Comparison of ENCODE assay signal across 34 cellular contexts in genomic region chr5:155759252-155759651, GRCh38.
"Had no signal": no experiment of that assay in that cellular context is flagged by ENCODE, and none has a peak within 500 bp of the region (broad histone marks: within the 10 kb centered on the region; RNA-seq: fewer than 3 reads in every experiment).

No MANE protein-coding gene starts in this region.

- ATAC-seq: activated naive CD4-positive, alpha-beta T cell treated with anti-CD3 and anti-CD28 coated beads, Interleukin-2, amount 50 U/mL, for 72 hours; activated naive CD8-positive, alpha-beta T cell treated with anti-CD3 and anti-CD28 coated beads, Interleukin-2, amount 50 U/mL, for 24 hours; activated T-cell treated with anti-CD3 and anti-CD28 coated beads, Interleukin-2, amount 50 U/mL, for 4 hours; activated T-cell treated with anti-CD3 and anti-CD28 coated beads, Interleukin-2, amount 50 U/mL, for 72 hours; activated T-helper 17 cell treated with anti-CD3 and anti-CD28 coated beads, Interleukin-2, amount 50 U/mL, for 72 hours; body of pancreas had no signal

- H3K4me1 ChIP-seq: adrenal gland, ascending aorta, body of pancreas, breast epithelium had no signal

- H3K27ac ChIP-seq: adrenal gland, ascending aorta, body of pancreas, brain microvascular endothelial cell, breast epithelium, cardiac muscle cell had no signal

- H3K36me3 ChIP-seq: adrenal gland, ascending aorta, brain microvascular endothelial cell, breast epithelium, cardiac muscle cell had no signal

- FAIRE-seq: astrocyte, bronchial epithelial cell had no signal

- DNase-seq: activated effector memory CD4-positive, alpha-beta T cell treated with anti-CD3 and anti-CD28 coated beads, Interleukin-2, amount 50 U/mL, for 16 hours; activated effector memory CD4-positive, alpha-beta T cell treated with Interleukin-2 at 50 U/mL for 16 hours; activated gamma-delta T cell; activated gamma-delta T cell treated with Interleukin-2 at 50 U/mL for 16 hours; activated naive CD4-positive, alpha-beta T cell; activated naive CD4-positive, alpha-beta T cell treated with anti-CD3 and anti-CD28 coated beads for 36 hours; activated naive CD4-positive, alpha-beta T cell treated with anti-CD3 and anti-CD28 coated beads, Interleukin-2, amount 10 ng/mL, durations not matched to agents 7 days and 5 days; activated naive CD4-positive, alpha-beta T cell treated with anti-CD3 and anti-CD28 coated beads, Interleukin-2, amount 50 U/mL, for 16 hours; activated naive CD4-positive, alpha-beta T cell treated with Interleukin-2 at 50 U/mL for 16 hours; activated naive CD8-positive, alpha-beta T cell treated with anti-CD3 and anti-CD28 coated beads for 36 hours; activated naive CD8-positive, alpha-beta T cell treated with anti-CD3 and anti-CD28 coated beads, Interleukin-2, amount 10 ng/mL, durations not matched to agents 7 days and 5 days; activated naive CD8-positive, alpha-beta T cell treated with anti-CD3 and anti-CD28 coated beads, Interleukin-2, amount 50 U/mL, for 24 hours; activated T-cell treated with anti-CD3 and anti-CD28 coated beads, Interleukin-2, amount 50 U/mL, for 1 hour; activated T-cell treated with anti-CD3 and anti-CD28 coated beads, Interleukin-2, amount 50 U/mL, for 24 hours; activated T-cell treated with anti-CD3 and anti-CD28 coated beads, Interleukin-2, amount 50 U/mL, for 4 hours; activated T-cell treated with anti-CD3 and anti-CD28 coated beads, Interleukin-2, amount 50 U/mL, for 48 hours; activated T-cell treated with anti-CD3 and anti-CD28 coated beads, Interleukin-2, amount 50 U/mL, for 72 hours; adrenal gland; amniotic stem cell; amygdala; anterior cingulate cortex; aorta; body of pancreas; brain microvascular endothelial cell; caudate nucleus; central memory CD4-positive, alpha-beta T cell; cerebellar nuclear complex had no signal

- H3K9me3 ChIP-seq: adrenal gland, ascending aorta, body of pancreas, breast epithelium had no signal

- H3K27me3 ChIP-seq: adrenal gland, ascending aorta, body of pancreas, brain microvascular endothelial cell, breast epithelium, cardiac muscle cell had no signal

- H3K4me3 ChIP-seq: adrenal gland, ascending aorta, body of pancreas, breast epithelium, cardiac muscle cell had no signal
